1 cellular context compared by ENCODE assay signal in the genomic region with DNA sequence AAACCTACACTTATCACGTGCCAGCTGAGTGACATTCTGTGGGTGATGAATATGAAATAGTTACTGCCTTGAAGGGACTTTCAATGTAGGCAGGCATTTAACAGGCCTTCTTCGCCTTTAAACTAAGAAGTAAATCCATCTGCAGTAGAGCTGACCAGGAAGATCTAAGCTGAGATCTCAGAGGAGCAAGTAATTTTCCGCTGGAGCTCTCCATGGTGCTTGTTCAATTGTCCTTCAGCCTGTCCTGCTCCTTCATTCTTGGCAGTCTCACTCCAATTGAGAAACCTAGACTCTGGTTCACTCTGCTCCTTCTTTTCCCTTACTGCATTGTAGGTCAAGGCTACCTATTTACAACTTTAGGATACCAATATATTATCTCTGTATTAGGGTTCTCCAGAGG.
TF ChIP-seq lines count a peak whose summit lies in the region.

No MANE protein-coding gene starts in this region.

TF ChIP-seq in H1, 55 proteins besides CTCF, POLR2A, EP300 and RAD21:
- TF ChIP-seq SIN3A (conservative IDR thresholded peaks at IDR 0.05 in 1 of 2, IDR thresholded peaks at IDR 0.05 in 1 of 2; ENCODE audit: low read depth in 1 of 2, low read length in 2 of 2) (0 out of 4 replicates have a peak, but pooled peaks of 1 of the 2 experiments have one; percentile 57), CTBP2 (IDR thresholded peaks at IDR 0.05; ENCODE audit: borderline replicate concordance, insufficient read depth, insufficient read length, low read length) (no peak), EZH2 (IDR thresholded peaks at IDR 0.05; ENCODE audit: low read depth, low read length, severe bottlenecking) (no peak), PHF8 (conservative IDR thresholded peaks at IDR 0.05; ENCODE audit: low read depth, low read length) (no peak), GABPA (IDR thresholded peaks at IDR 0.05; ENCODE audit: borderline replicate concordance, insufficient read depth, low read length) (no peak), ASH2L (IDR thresholded peaks at IDR 0.05; ENCODE audit: low read length) (no peak), KDM1A (IDR thresholded peaks at IDR 0.05; ENCODE audit: borderline replicate concordance, low read length) (no peak), BRCA1 (IDR thresholded peaks at IDR 0.05; ENCODE audit: low read depth, low read length) (no peak), SP1 (IDR thresholded peaks at IDR 0.05; ENCODE audit: low read depth, low read length) (peak; percentile 78; the same call in 1 of the 2 replicates), POLR2AphosphoS5 (IDR thresholded peaks at IDR 0.05; ENCODE audit: low read depth, low read length) (no peak), KDM4A (IDR thresholded peaks at IDR 0.05; ENCODE audit: low read depth, low read length, severe bottlenecking) (no peak), RXRA (IDR thresholded peaks at IDR 0.05; ENCODE audit: insufficient read depth, low read depth, low read length) (no peak)
